ENCODE assay signal across 1 cellular context in genomic region chr5:77430726-77431125, GRCh38.
TF ChIP-seq lines count a peak whose summit lies in the region.

No MANE protein-coding gene starts in this region.

TF ChIP-seq in GM23338, 12 proteins besides CTCF, POLR2A, EP300 and RAD21 (continued from another document):
- TF ChIP-seq REST (IDR thresholded peaks at IDR 0.05; ENCODE audit: unreplicated experiment) (no peak), NANOG (IDR thresholded peaks at IDR 0.05; ENCODE audit: borderline replicate concordance) (no peak), CREB1 (CRISPR knock-in tag; IDR thresholded peaks at IDR 0.05; ENCODE audit: low read depth) (no peak), POLR2AphosphoS5 (IDR thresholded peaks at IDR 0.05; ENCODE audit: low read depth) (no peak), JUNB (IDR thresholded peaks at IDR 0.05; ENCODE audit: unreplicated experiment) (no peak), STAT1 (IDR thresholded peaks at IDR 0.05; ENCODE audit: unreplicated experiment) (no peak)
